ENCODE assay signal across 26 cellular contexts in genomic region chr22:44925465-44926123, GRCh38.
"Had no signal": no experiment of that assay in that cellular context is flagged by ENCODE, and none has a peak within 500 bp of the region (broad histone marks: within the 10 kb centered on the region; RNA-seq: fewer than 3 reads in every experiment).

No MANE protein-coding gene starts in this region.

- H3K4me1 ChIP-seq: adrenal gland, gastroesophageal sphincter, parathyroid adenoma, suprapubic skin, tibial artery had no signal

- H3K36me3 Mint-ChIP-seq: activated CD8-positive, alpha-beta memory T cell treated with anti-CD3 and anti-CD28 coated beads, Interleukin-2, amount 10 ng/mL, durations not matched to agents 7 days and 5 days; activated naive CD8-positive, alpha-beta T cell treated with anti-CD3 and anti-CD28 coated beads for 36 hours; immature natural killer cell; naive thymus-derived CD4-positive, alpha-beta T cell had no signal

- H3K9me3 Mint-ChIP-seq: activated naive CD4-positive, alpha-beta T cell treated with anti-CD3 and anti-CD28 coated beads for 36 hours; effector memory CD8-positive, alpha-beta T cell; immature natural killer cell had no signal

- DNase-seq: activated B cell treated with CpG ODN at 0.5 μM for 24 hours; activated CD8-positive, alpha-beta memory T cell treated with anti-CD3 and anti-CD28 coated beads, Interleukin-2, amount 10 ng/mL, durations not matched to agents 7 days and 5 days; activated CD8-positive, alpha-beta T cell treated with anti-CD3 and anti-CD28 coated beads, Interleukin-2, amount 10 ng/mL, durations not matched to agents 7 days and 5 days; activated naive CD4-positive, alpha-beta T cell treated with anti-CD3 and anti-CD28 coated beads for 36 hours; activated naive CD8-positive, alpha-beta T cell treated with anti-CD3 and anti-CD28 coated beads for 36 hours; activated T-cell treated with anti-CD3 and anti-CD28 coated beads, Interleukin-2, amount 50 U/mL, for 48 hours; adrenal gland; brain microvascular endothelial cell; cortex of kidney; effector memory CD8-positive, alpha-beta T cell; erythroblast; head of caudate nucleus; hypothalamus; immature natural killer cell; midbrain; naive thymus-derived CD4-positive, alpha-beta T cell; nucleus accumbens; stimulated activated naive CD4-positive, alpha-beta T cell; SW 1271; T-helper 17 cell; tibial artery had no signal

- H3K27me3 ChIP-seq: adrenal gland, brain microvascular endothelial cell, gastroesophageal sphincter, right atrium auricular region had no signal

- H3K79me2 ChIP-seq: parathyroid adenoma had no signal

- H3K9me3 ChIP-seq: adrenal gland, right atrium auricular region, suprapubic skin had no signal

- H3K4me3 ChIP-seq: adrenal gland, gastroesophageal sphincter, right atrium auricular region, suprapubic skin, tibial artery had no signal

- H3K4me3 Mint-ChIP-seq: activated B cell treated with CpG ODN at 0.5 μM for 24 hours; activated CD8-positive, alpha-beta memory T cell treated with anti-CD3 and anti-CD28 coated beads, Interleukin-2, amount 10 ng/mL, durations not matched to agents 7 days and 5 days; activated CD8-positive, alpha-beta T cell treated with anti-CD3 and anti-CD28 coated beads, Interleukin-2, amount 10 ng/mL, durations not matched to agents 7 days and 5 days; activated naive CD4-positive, alpha-beta T cell treated with anti-CD3 and anti-CD28 coated beads for 36 hours; activated naive CD8-positive, alpha-beta T cell treated with anti-CD3 and anti-CD28 coated beads for 36 hours; effector memory CD8-positive, alpha-beta T cell; immature natural killer cell; memory B cell; naive thymus-derived CD4-positive, alpha-beta T cell; T-helper 17 cell had no signal

- H2AFZ ChIP-seq: parathyroid adenoma had no signal

- H3K27me3 Mint-ChIP-seq: activated naive CD8-positive, alpha-beta T cell treated with anti-CD3 and anti-CD28 coated beads for 36 hours had no signal

- ATAC-seq: activated CD8-positive, alpha-beta memory T cell treated with anti-CD3 and anti-CD28 coated beads, Interleukin-2, amount 10 ng/mL, durations not matched to agents 7 days and 5 days; activated CD8-positive, alpha-beta T cell treated with anti-CD3 and anti-CD28 coated beads, Interleukin-2, amount 10 ng/mL, durations not matched to agents 7 days and 5 days; effector memory CD8-positive, alpha-beta T cell; gastroesophageal sphincter; naive thymus-derived CD4-positive, alpha-beta T cell; T-helper 17 cell had no signal

- H3K4me1 Mint-ChIP-seq: activated B cell treated with CpG ODN at 0.5 μM for 24 hours; activated naive CD8-positive, alpha-beta T cell treated with anti-CD3 and anti-CD28 coated beads for 36 hours; immature natural killer cell; memory B cell; naive thymus-derived CD4-positive, alpha-beta T cell; T-helper 17 cell had no signal

- H3K27ac Mint-ChIP-seq: activated B cell treated with CpG ODN at 0.5 μM for 24 hours; activated CD8-positive, alpha-beta memory T cell treated with anti-CD3 and anti-CD28 coated beads, Interleukin-2, amount 10 ng/mL, durations not matched to agents 7 days and 5 days; activated CD8-positive, alpha-beta T cell treated with anti-CD3 and anti-CD28 coated beads, Interleukin-2, amount 10 ng/mL, durations not matched to agents 7 days and 5 days; activated naive CD4-positive, alpha-beta T cell treated with anti-CD3 and anti-CD28 coated beads for 36 hours; activated naive CD8-positive, alpha-beta T cell treated with anti-CD3 and anti-CD28 coated beads for 36 hours; effector memory CD8-positive, alpha-beta T cell; immature natural killer cell; memory B cell; naive thymus-derived CD4-positive, alpha-beta T cell; T-helper 17 cell had no signal

- H3K27ac ChIP-seq: adrenal gland, brain microvascular endothelial cell, gastroesophageal sphincter, parathyroid adenoma, right atrium auricular region, suprapubic skin, tibial artery had no signal

- H3K36me3 ChIP-seq: adrenal gland, brain microvascular endothelial cell, gastroesophageal sphincter, right atrium auricular region, suprapubic skin, tibial artery had no signal
